ENCODE assay signal across 25 cellular contexts in genomic region chr11:64455436-64456261, GRCh38.
"Had no signal": no experiment of that assay in that cellular context is flagged by ENCODE, and none has a peak within 500 bp of the region (broad histone marks: within the 10 kb centered on the region; RNA-seq: fewer than 3 reads in every experiment).

No MANE protein-coding gene starts in this region.

- FAIRE-seq: pancreas, TTC549, urothelium cell line had no signal

- H3K9me3 Mint-ChIP-seq: activated CD4-positive, alpha-beta memory T cell treated with anti-CD3 and anti-CD28 coated beads, Interleukin-2, amount 10 ng/mL, durations not matched to agents 7 days and 5 days; activated CD4-positive, alpha-beta T cell treated with anti-CD3 and anti-CD28 coated beads, Interleukin-2, amount 10 ng/mL, durations not matched to agents 7 days and 5 days; activated T-cell treated with anti-CD3 and anti-CD28 coated beads, Interleukin-2, amount 50 U/mL, for 4 hours; activated T-helper 17 cell treated with anti-CD3 and anti-CD28 coated beads, Interleukin-2, amount 50 U/mL, for 72 hours; central memory CD8-positive, alpha-beta T cell; nephron had no signal

- DNase-seq: activated CD4-positive, alpha-beta memory T cell treated with anti-CD3 and anti-CD28 coated beads, Interleukin-2, amount 10 ng/mL, durations not matched to agents 7 days and 5 days; activated CD4-positive, alpha-beta T cell treated with anti-CD3 and anti-CD28 coated beads for 1 hour; activated CD4-positive, alpha-beta T cell treated with anti-CD3 and anti-CD28 coated beads, Interleukin-2, amount 10 ng/mL, durations not matched to agents 7 days and 5 days; activated naive CD4-positive, alpha-beta T cell; activated T-cell treated with anti-CD3 and anti-CD28 coated beads, Interleukin-2, amount 50 U/mL, for 4 hours; amniotic stem cell; dermis blood vessel endothelial cell; effector CD4-positive, alpha-beta T cell; foreskin keratinocyte; heart right ventricle; left ventricle myocardium inferior; psoas muscle; stimulated activated CD4-positive, alpha-beta T cell treated with anti-CD3 and anti-CD28 coated beads, Interleukin-2, amount 100 ng/mL, for 48 hours; stimulated activated naive CD4-positive, alpha-beta T cell treated with Interleukin-2 at 50 U/mL for 16 hours; T-helper 9 cell; testis; transverse colon had no signal

- H3K36me3 ChIP-seq: esophagus muscularis mucosa, heart right ventricle, left ventricle myocardium inferior, pancreas, transverse colon had no signal

- H3K4me1 Mint-ChIP-seq: activated CD4-positive, alpha-beta memory T cell treated with anti-CD3 and anti-CD28 coated beads, Interleukin-2, amount 10 ng/mL, durations not matched to agents 7 days and 5 days; activated CD4-positive, alpha-beta T cell treated with anti-CD3 and anti-CD28 coated beads, Interleukin-2, amount 10 ng/mL, durations not matched to agents 7 days and 5 days; activated T-helper 17 cell treated with anti-CD3 and anti-CD28 coated beads, Interleukin-2, amount 50 U/mL, for 72 hours; central memory CD8-positive, alpha-beta T cell; nephron had no signal

- H3K27ac ChIP-seq: esophagus muscularis mucosa, foreskin keratinocyte, heart right ventricle, left ventricle myocardium inferior, pancreas, psoas muscle, testis, transverse colon, VCaP had no signal

- H3K4me1 ChIP-seq: esophagus muscularis mucosa, foreskin keratinocyte, heart right ventricle, left ventricle myocardium inferior, pancreas, psoas muscle, testis, transverse colon had no signal

- H3K9me3 ChIP-seq: esophagus muscularis mucosa, pancreas, psoas muscle, testis, transverse colon had no signal

- H3K4me3 ChIP-seq: esophagus muscularis mucosa, heart right ventricle, left ventricle myocardium inferior, pancreas, psoas muscle, testis, transverse colon had no signal

- H3K27ac Mint-ChIP-seq: activated CD4-positive, alpha-beta memory T cell treated with anti-CD3 and anti-CD28 coated beads, Interleukin-2, amount 10 ng/mL, durations not matched to agents 7 days and 5 days; activated CD4-positive, alpha-beta T cell treated with anti-CD3 and anti-CD28 coated beads, Interleukin-2, amount 10 ng/mL, durations not matched to agents 7 days and 5 days; activated T-helper 17 cell treated with anti-CD3 and anti-CD28 coated beads, Interleukin-2, amount 50 U/mL, for 72 hours; nephron had no signal

- H3K27me3 Mint-ChIP-seq: activated T-helper 17 cell treated with anti-CD3 and anti-CD28 coated beads, Interleukin-2, amount 50 U/mL, for 72 hours had no signal

- ATAC-seq: activated T-cell treated with anti-CD3 and anti-CD28 coated beads, Interleukin-2, amount 50 U/mL, for 4 hours; activated T-helper 17 cell treated with anti-CD3 and anti-CD28 coated beads, Interleukin-2, amount 50 U/mL, for 72 hours; foreskin keratinocyte; pancreas; psoas muscle had no signal

- H3K27me3 ChIP-seq: esophagus muscularis mucosa, pancreas, testis, transverse colon had no signal

- H3K4me3 Mint-ChIP-seq: activated CD4-positive, alpha-beta memory T cell treated with anti-CD3 and anti-CD28 coated beads, Interleukin-2, amount 10 ng/mL, durations not matched to agents 7 days and 5 days; activated CD4-positive, alpha-beta T cell treated with anti-CD3 and anti-CD28 coated beads, Interleukin-2, amount 10 ng/mL, durations not matched to agents 7 days and 5 days; activated T-cell treated with anti-CD3 and anti-CD28 coated beads, Interleukin-2, amount 50 U/mL, for 4 hours; activated T-helper 17 cell treated with anti-CD3 and anti-CD28 coated beads, Interleukin-2, amount 50 U/mL, for 72 hours; central memory CD8-positive, alpha-beta T cell; nephron had no signal
